26 cellular contexts compared by ENCODE assay signal in the genomic region with DNA sequence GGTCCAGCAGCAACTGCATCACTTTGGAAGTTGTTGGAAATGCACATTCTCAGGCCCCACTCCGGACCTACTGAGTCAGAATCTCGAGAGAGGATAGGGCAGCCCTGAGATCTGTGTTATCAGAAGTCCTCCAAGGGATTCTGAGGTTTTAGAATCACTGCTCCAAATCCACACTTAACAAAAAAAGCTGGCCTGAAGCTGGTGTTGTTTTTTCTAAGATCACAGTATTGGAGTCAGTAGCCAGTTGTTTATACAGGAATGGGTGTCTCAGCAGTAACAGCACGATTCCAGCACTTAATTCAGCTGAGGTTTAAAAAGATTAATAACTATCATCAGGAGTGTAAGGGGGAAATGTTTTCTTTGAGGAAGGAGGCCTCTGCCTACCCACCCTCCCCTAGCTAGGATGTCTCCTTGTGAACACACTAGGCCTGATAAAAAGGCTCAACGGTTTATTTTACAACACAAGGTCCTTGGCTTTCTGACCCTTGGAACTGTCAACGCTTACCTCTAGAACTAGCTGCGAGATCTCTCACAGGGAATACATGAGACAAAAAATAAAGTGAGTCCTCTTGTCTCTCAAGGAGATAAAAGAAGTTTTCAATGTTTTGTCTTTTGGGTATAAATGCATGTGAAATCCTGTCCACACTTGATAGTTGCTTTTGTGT.
"Had no signal": no experiment of that assay in that cellular context is flagged by ENCODE, and none has a peak within 500 bp of the region (broad histone marks: within the 10 kb centered on the region; RNA-seq: fewer than 3 reads in every experiment).

No MANE protein-coding gene starts in this region.

- H3K4me1 ChIP-seq: adrenal gland, ascending aorta, psoas muscle had no signal

- H3K9me3 Mint-ChIP-seq: activated T-cell treated with anti-CD3 and anti-CD28 coated beads, Interleukin-2, amount 50 U/mL, for 24 hours; activated T-helper 2 cell treated with anti-CD3 and anti-CD28 coated beads, Interferon-gamma antibody, Interleukin-2, Interleukin-4, amounts not matched to agents 10 μg/mL and 5 μg/mL and 100 μg/mL, durations not matched to agents 14 hours and 24 hours and 36 hours; nephron had no signal

- H3K27me3 Mint-ChIP-seq: activated naive CD8-positive, alpha-beta T cell; activated T-cell treated with anti-CD3 and anti-CD28 coated beads, Interleukin-2, amount 50 U/mL, for 24 hours had no signal

- ATAC-seq: activated CD4-positive, CD25-positive, alpha-beta regulatory T cell treated with anti-CD3 and anti-CD28 coated beads, Interleukin-2, amount 50 U/mL, for 24 hours; gastrocnemius medialis; psoas muscle; stimulated activated naive CD8-positive, alpha-beta T cell treated with anti-CD3 and anti-CD28 coated beads, Interleukin-15, amount 100 ng/mL, for 72 hours had no signal

- H3K4me3 Mint-ChIP-seq: activated CD4-positive, alpha-beta T cell treated with anti-CD3 and anti-CD28 coated beads, Interleukin-2, amount 10 ng/mL, durations not matched to agents 24 days and 14 days; activated naive CD8-positive, alpha-beta T cell; activated T-cell treated with anti-CD3 and anti-CD28 coated beads, Interleukin-2, amount 50 U/mL, for 24 hours; stimulated activated naive CD8-positive, alpha-beta T cell treated with anti-CD3 and anti-CD28 coated beads, Interleukin-15, amount 100 ng/mL, for 72 hours had no signal

- H3K36me3 ChIP-seq: adrenal gland, ascending aorta, brain microvascular endothelial cell, esophagus squamous epithelium, gastrocnemius medialis, pancreas, right atrium auricular region, tibial artery had no signal

- H3K27me3 ChIP-seq: adrenal gland, ascending aorta, brain microvascular endothelial cell, esophagus squamous epithelium, gastrocnemius medialis, pancreas, right atrium auricular region had no signal

- H3K27ac Mint-ChIP-seq: activated CD4-positive, alpha-beta T cell treated with anti-CD3 and anti-CD28 coated beads, Interleukin-2, amount 10 ng/mL, durations not matched to agents 24 days and 14 days; activated naive CD8-positive, alpha-beta T cell; activated T-cell treated with anti-CD3 and anti-CD28 coated beads, Interleukin-2, amount 50 U/mL, for 24 hours; activated T-helper 2 cell treated with anti-CD3 and anti-CD28 coated beads, Interferon-gamma antibody, Interleukin-2, Interleukin-4, amounts not matched to agents 10 μg/mL and 5 μg/mL and 100 μg/mL, durations not matched to agents 14 hours and 24 hours and 36 hours; stimulated activated naive CD8-positive, alpha-beta T cell treated with anti-CD3 and anti-CD28 coated beads, Interleukin-15, amount 100 ng/mL, for 72 hours had no signal

- DNase-seq: activated CD4-positive, alpha-beta T cell treated with anti-CD3 and anti-CD28 coated beads, Interleukin-2, amount 10 ng/mL, durations not matched to agents 24 days and 14 days; activated CD8-positive, alpha-beta memory T cell treated with anti-CD3 and anti-CD28 coated beads, Interleukin-2, amount 50 U/mL, for 4 hours; activated naive CD4-positive, alpha-beta T cell; activated T-cell treated with anti-CD3 and anti-CD28 coated beads, Interleukin-2, amount 50 U/mL, for 24 hours; brain microvascular endothelial cell; caudate nucleus; dermis blood vessel endothelial cell; effector CD8-positive, alpha-beta T cell; esophagus squamous epithelium; gastrocnemius medialis; hippocampal formation; midbrain; psoas muscle; stimulated activated CD4-positive, alpha-beta T cell treated with anti-CD3 and anti-CD28 coated beads, Interleukin-12 subunit alpha, Interleukin-12 subunit beta, amount 100 ng/mL, for 4 hours; stimulated activated CD4-positive, alpha-beta T cell treated with anti-CD3 and anti-CD28 coated beads, Interleukin-4, amount 100 ng/mL, for 4 hours; stimulated activated naive CD8-positive, alpha-beta T cell treated with anti-CD3 and anti-CD28 coated beads, Interleukin-15, amount 100 ng/mL, for 72 hours; tibial artery had no signal

- H3K4me3 ChIP-seq: adrenal gland, ascending aorta, gastrocnemius medialis, pancreas, psoas muscle, right atrium auricular region, tibial artery had no signal

- H3K27ac ChIP-seq: adrenal gland, ascending aorta, brain microvascular endothelial cell, esophagus squamous epithelium, gastrocnemius medialis, pancreas, psoas muscle, right atrium auricular region, tibial artery had no signal

- H3K9me3 ChIP-seq: adrenal gland, ascending aorta, esophagus squamous epithelium, gastrocnemius medialis, pancreas, psoas muscle, right atrium auricular region, tibial artery had no signal

- H3K36me3 Mint-ChIP-seq: activated naive CD8-positive, alpha-beta T cell had no signal

- FAIRE-seq: endothelial cell of umbilical vein, pancreas had no signal
